ENCODE assay signal across 1 cellular context in the genomic region with DNA sequence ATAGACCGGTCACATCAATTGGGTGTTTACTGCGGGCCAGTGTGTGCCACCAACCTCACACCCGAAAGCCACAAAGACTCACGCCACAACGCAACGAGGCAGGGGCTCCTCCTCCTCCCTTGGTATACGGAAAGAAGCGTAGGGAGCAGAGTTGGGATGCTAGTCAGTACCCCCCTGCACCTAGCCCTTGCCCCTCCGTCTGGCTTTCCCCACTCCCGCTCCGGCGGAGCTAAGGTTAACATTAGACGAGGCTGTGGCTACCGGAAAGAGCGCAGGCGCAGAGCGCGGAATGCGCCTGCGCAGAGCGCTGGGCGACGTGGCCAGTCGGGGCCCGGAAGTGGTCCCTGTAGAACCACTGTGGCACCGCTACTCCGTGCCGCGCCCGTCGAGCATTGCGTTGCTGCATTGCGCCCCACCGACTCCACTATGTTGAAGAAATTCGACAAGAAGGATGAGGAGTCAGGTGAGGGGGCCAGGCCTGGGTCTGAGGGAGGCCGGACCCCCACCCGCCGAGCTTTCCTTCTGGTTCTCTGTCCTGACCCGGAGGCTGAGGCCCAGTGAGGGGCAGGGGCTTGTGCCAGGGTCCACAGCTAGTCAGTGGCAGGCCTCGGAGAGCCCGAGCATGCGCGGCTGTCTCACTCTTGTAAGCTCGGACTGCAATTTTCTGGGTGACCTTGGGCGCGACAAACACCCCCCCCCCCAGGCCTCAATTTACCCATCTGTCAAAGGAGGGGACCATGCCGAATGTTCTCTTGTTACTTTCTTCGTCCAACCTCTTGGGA.
A peak's percentile ranks its signal among the peaks of the same experiment; 100 is the strongest.
TF ChIP-seq lines count a peak whose summit lies in the region.

A gene with protein sequence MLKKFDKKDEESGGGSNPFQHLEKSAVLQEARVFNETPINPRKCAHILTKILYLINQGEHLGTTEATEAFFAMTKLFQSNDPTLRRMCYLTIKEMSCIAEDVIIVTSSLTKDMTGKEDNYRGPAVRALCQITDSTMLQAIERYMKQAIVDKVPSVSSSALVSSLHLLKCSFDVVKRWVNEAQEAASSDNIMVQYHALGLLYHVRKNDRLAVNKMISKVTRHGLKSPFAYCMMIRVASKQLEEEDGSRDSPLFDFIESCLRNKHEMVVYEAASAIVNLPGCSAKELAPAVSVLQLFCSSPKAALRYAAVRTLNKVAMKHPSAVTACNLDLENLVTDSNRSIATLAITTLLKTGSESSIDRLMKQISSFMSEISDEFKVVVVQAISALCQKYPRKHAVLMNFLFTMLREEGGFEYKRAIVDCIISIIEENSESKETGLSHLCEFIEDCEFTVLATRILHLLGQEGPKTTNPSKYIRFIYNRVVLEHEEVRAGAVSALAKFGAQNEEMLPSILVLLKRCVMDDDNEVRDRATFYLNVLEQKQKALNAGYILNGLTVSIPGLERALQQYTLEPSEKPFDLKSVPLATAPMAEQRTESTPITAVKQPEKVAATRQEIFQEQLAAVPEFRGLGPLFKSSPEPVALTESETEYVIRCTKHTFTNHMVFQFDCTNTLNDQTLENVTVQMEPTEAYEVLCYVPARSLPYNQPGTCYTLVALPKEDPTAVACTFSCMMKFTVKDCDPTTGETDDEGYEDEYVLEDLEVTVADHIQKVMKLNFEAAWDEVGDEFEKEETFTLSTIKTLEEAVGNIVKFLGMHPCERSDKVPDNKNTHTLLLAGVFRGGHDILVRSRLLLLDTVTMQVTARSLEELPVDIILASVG (plus strand): TSS at position 323 of the 782 bp plus-strand sequence. CDS start 104 bp downstream, at position 427.

TF ChIP-seq in Ishikawa, 13 proteins besides CTCF, POLR2A, EP300 and RAD21 (continued from another document):
- TF ChIP-seq, protein P1, sequence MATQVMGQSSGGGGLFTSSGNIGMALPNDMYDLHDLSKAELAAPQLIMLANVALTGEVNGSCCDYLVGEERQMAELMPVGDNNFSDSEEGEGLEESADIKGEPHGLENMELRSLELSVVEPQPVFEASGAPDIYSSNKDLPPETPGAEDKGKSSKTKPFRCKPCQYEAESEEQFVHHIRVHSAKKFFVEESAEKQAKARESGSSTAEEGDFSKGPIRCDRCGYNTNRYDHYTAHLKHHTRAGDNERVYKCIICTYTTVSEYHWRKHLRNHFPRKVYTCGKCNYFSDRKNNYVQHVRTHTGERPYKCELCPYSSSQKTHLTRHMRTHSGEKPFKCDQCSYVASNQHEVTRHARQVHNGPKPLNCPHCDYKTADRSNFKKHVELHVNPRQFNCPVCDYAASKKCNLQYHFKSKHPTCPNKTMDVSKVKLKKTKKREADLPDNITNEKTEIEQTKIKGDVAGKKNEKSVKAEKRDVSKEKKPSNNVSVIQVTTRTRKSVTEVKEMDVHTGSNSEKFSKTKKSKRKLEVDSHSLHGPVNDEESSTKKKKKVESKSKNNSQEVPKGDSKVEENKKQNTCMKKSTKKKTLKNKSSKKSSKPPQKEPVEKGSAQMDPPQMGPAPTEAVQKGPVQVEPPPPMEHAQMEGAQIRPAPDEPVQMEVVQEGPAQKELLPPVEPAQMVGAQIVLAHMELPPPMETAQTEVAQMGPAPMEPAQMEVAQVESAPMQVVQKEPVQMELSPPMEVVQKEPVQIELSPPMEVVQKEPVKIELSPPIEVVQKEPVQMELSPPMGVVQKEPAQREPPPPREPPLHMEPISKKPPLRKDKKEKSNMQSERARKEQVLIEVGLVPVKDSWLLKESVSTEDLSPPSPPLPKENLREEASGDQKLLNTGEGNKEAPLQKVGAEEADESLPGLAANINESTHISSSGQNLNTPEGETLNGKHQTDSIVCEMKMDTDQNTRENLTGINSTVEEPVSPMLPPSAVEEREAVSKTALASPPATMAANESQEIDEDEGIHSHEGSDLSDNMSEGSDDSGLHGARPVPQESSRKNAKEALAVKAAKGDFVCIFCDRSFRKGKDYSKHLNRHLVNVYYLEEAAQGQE (IDR thresholded peaks at IDR 0.05; ENCODE audit: low read depth): no peak
- TF ChIP-seq EGR1 (IDR thresholded peaks at IDR 0.05) (no peak), TAF1 (IDR thresholded peaks at IDR 0.05; ENCODE audit: low read depth) (peak; percentile 72), CEBPB (IDR thresholded peaks at IDR 0.05) (no peak), ZBTB7A (IDR thresholded peaks at IDR 0.05; ENCODE audit: low read depth) (no peak; the same call in 1 of the 2 replicates), CREB1 (IDR thresholded peaks at IDR 0.05; ENCODE audit: low read depth) (no peak)
- TF ChIP-seq, protein P2, sequence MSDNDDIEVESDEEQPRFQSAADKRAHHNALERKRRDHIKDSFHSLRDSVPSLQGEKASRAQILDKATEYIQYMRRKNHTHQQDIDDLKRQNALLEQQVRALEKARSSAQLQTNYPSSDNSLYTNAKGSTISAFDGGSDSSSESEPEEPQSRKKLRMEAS (IDR thresholded peaks at IDR 0.05): peak; percentile 44
TF ChIP-seq in Ishikawa: peak in this region for 2.
